Comparison of ENCODE assay signal across 8 cellular contexts in the genomic region with DNA sequence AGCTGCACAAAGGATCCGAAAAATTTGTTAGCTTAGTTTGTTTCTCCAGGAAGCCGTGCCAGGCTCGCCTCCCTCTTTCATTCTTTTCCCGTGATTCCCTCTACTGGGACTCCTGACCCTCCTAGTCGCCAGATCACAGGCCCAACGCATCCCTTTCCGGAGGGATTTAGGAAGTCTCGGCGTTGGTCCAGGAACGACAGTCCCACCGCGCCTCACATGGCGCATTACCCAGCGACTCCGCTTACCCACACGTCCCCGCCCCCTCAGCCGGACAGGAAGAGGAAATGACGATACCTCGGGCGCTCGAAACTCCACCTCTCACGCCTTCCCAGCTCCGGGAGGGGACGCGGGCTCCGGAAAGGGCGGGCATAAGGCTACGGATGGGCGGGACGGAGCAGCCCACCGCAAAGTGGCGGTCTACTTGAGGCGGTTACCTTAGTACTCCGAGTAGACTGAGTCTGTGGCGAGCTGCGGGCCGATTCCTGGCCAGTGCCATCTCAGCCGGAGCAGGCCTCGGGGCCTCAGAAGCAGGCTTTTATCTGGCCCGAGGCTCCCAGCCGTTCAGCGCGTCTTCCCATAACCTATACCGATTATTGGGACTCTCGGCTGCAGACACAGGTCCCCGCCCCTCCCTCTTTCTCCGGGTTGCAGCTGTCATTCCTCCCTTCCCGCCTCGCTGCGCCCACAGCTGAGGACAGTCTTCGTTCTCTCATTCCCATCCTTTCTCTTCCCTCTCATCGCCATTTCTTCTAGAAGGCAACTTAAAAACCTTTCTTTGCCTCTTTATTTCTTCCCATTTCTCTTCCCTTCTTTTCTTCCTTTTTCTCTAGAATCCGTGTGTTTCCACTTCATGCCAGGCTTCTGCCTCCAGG. TPM values are rescaled to one million over a fixed set of nuclear protein-coding genes. Genes with fewer than 3 reads are reported as not detected.
DNase-seq lines count a peak whose midpoint lies in the region; ATAC-seq, FAIRE-seq and TF ChIP-seq lines count a peak whose summit lies in the region.

A gene with protein sequence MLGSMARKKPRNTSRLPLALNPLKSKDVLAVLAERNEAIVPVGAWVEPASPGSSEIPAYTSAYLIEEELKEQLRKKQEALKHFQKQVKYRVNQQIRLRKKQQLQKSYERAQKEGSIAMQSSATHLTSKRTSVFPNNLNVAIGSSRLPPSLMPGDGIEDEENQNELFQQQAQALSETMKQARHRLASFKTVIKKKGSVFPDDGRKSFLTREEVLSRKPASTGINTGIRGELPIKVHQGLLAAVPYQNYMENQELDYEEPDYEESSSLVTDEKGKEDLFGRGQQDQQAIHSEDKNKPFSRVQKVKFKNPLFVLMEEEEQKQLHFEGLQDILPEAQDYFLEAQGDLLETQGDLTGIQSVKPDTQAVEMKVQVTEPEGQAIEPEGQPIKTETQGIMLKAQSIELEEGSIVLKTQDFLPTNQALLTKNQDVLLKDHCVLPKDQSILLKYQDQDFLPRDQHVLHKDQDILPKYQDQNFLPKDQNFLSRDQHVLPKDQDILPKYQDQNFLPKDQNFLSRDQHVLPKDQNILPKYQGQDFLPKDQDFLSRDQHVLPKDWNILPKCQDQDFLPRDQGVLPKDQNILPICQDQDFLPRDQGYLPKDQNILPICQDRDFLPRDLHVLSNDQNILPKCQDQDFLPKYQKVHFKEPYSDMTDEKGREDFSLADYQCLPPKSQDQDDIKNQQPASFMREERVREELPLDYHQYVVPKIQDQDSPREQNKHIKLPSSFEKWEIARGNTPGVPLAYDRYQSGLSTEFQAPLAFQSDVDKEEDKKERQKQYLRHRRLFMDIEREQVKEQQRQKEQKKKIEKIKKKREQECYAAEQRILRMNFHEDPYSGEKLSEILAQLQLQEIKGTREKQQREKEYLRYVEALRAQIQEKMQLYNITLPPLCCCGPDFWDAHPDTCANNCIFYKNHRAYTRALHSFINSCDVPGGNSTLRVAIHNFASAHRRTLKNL (plus strand): TSS at position 450 of the 872 bp plus-strand sequence. CDS start 531 bp downstream, outside the sequence.

- DNase-seq in BE2C (peak; percentile 99), GM19239 (ENCODE audit: insufficient read length, low spot score) (peak; percentile 72), NCI-H524 (lab: John Stamatoyannopoulos, UW) (peak; percentile 96 to 98), dedifferentiated amniotic fluid mesenchymal stem cell (ENCODE audit: extremely low spot score) (peak; percentile 99), left kidney (ENCODE audit: low read depth, low spot score) (peak; percentile 100)
- DNase-seq in activated CD4-positive, alpha-beta T cell treated with anti-CD3 and anti-CD28 coated beads for 48 hours = peak; percentile 97
- peak; percentile 97 for DNase-seq in stimulated activated CD4-positive, alpha-beta T cell treated with anti-CD3 and anti-CD28 coated beads, Interleukin-2, amount 100 ng/mL, for 24 hours

- H3K9me3 ChIP-seq in BE2C = no peaks in the 10 kb centered on the region

- H3K36me3 ChIP-seq in BE2C = no peaks in the 10 kb centered on the region

- no peaks in the 10 kb centered on the region; the same call in 1 of the 2 replicates for H3K4me1 ChIP-seq in BE2C

- peak; percentile 99 for ATAC-seq in HG03442 (IDR thresholded peaks at IDR 0.05; ENCODE audit: unreplicated experiment)

- H3K4me3 ChIP-seq in BE2C (ENCODE audit: low read depth, low read length) = peak within 1 kb of the TSS; percentile 79

- H3K27me3 ChIP-seq in BE2C = peaks cover 6% of the 10 kb centered on the region

- no peak for TF ChIP-seq CTCF in BE2C (IDR thresholded peaks at IDR 0.05; ENCODE audit: low read depth, low read length)

- peak; percentile 100 for FAIRE-seq in GM19239 (lab: Jason Lieb, UNC)

RNA-seq across cellular contexts. Expression of the gene that starts here (rescaled TPM):
- polyA plus RNA-seq in BE2C (2012; ENCODE audit: insufficient read depth, insufficient read length, low read depth) = 1.1 TPM

Comparison
In these comparisons a context has a peak if more than half of its experiments do, and no peak if none do; other contexts are left out.
1. Peak in every context shown above with its lines: DNase-seq, ATAC-seq and H3K4me3 ChIP-seq.